In genomic region chr14:20681348-20682126, GRCh38 we compare ENCODE assay signal across 8 cellular contexts. TPM values are rescaled to one million over a fixed set of nuclear protein-coding genes. Genes with fewer than 3 reads are reported as not detected.
A peak's percentile ranks its signal among the peaks of the same experiment; 100 is the strongest.
DNase-seq lines count a peak whose midpoint lies in the region; ATAC-seq lines count a peak whose summit lies in the region.

No MANE protein-coding gene starts in this region.

- H3K4me3 ChIP-seq in HUES64 (ENCODE audit: low read length) (peak overlapping the region; percentile 78), subcutaneous abdominal adipose tissue (ENCODE audit: low read depth in 1 of 5, low read length in 5 of 5) (peak overlapping the region; percentile 83 to 96 (median 93))

- H3K36me3 ChIP-seq in HUES64 (ENCODE audit: insufficient read depth, low read length) = no peaks in the 10 kb centered on the region
- no peaks in the 10 kb centered on the region for H3K36me3 ChIP-seq in subcutaneous abdominal adipose tissue (ENCODE audit: control insufficient read depth in 5 of 5, insufficient read depth in 5 of 5, low read length in 5 of 5)

- H3K27me3 ChIP-seq in HUES64 (ENCODE audit: insufficient read depth, low read length) (peaks cover 2% of the 10 kb centered on the region; the same call in 1 of the 2 replicates), subcutaneous abdominal adipose tissue (ENCODE audit: control insufficient read depth in 5 of 5, insufficient read depth in 4 of 5, low read length in 5 of 5) (peaks cover 0 to under 1% (median 0%) of the 10 kb centered on the region in 5 donors)

- H3K9me3 ChIP-seq in HUES64 (ENCODE audit: insufficient read depth, low read depth, low read length) (no peaks in the 10 kb centered on the region), subcutaneous abdominal adipose tissue (ENCODE audit: control insufficient read depth in 5 of 5, low read length in 5 of 5) (no peaks in the 10 kb centered on the region)

- DNase-seq in AG08396 (ENCODE audit: low spot score) (peak; percentile 68), SIG-M5 (lab: John Stamatoyannopoulos, UW) (peak; percentile 18), activated gamma-delta T cell treated with Interleukin-2 at 50 U/mL for 16 hours (peak; percentile 82), germinal center (ENCODE audit: low spot score) (peak; percentile 49), non-pigmented ciliary epithelial cell (ENCODE audit: low read depth) (peak; percentile 68)

- 1% methylated on average over 25 of the region's 25 CpGs for WGBS in HUES64

- ATAC-seq in GM18907 (IDR thresholded peaks at IDR 0.05; ENCODE audit: unreplicated experiment) = peak; percentile 37

- H3K27ac ChIP-seq in HUES64 (ENCODE audit: low read depth, low read length) = peak overlapping the region; percentile 78
- peak overlapping the region; percentile 99 for H3K27ac ChIP-seq in subcutaneous abdominal adipose tissue (ENCODE audit: low read depth, low read length)

- H3K4me1 ChIP-seq in HUES64 (ENCODE audit: insufficient read depth, low read length) = peaks cover 8% of the 10 kb centered on the region; the same call in 1 of the 2 replicates
- H3K4me1 ChIP-seq in subcutaneous abdominal adipose tissue (ENCODE audit: control insufficient read depth in 5 of 5, insufficient read depth in 5 of 5, low read length in 5 of 5) = peaks cover 0 to 46% (median 35%) of the 10 kb centered on the region in 5 donors

- H3K9ac ChIP-seq in HUES64 (ENCODE audit: low read depth, low read length) (peak overlapping the region; percentile 74), subcutaneous abdominal adipose tissue (ENCODE audit: low read length in 5 of 5) (peak overlapping the region; percentile 73 to 100 (median 98))

RNA-seq across cellular contexts. Expression of gene RNASE4, which starts 2.8 kb away (rescaled TPM):
- polyA plus RNA-seq in HUES64 (2013, experiment 1 of 2) = 0.20 TPM
- polyA plus RNA-seq in HUES64 (2013, experiment 2 of 2) = 1.1 TPM

RNA-seq across cellular contexts. Expression of gene ANG, which starts 7.0 kb away (rescaled TPM):
- 1.1 TPM for polyA plus RNA-seq in HUES64 (2013, experiment 1 of 2)
- 1.5 TPM for polyA plus RNA-seq in HUES64 (2013, experiment 2 of 2)

RNA-seq across cellular contexts. Expression of gene OR6S1, which starts 40.0 kb away (rescaled TPM):
- polyA plus RNA-seq in HUES64 (2013, experiment 1 of 2) = not detected
- not detected for polyA plus RNA-seq in HUES64 (2013, experiment 2 of 2)

Comparison
In these comparisons a context has a peak if more than half of its experiments do, and no peak if none do; other contexts are left out.
1. Peak in every context shown above with its lines: DNase-seq, ATAC-seq, H3K4me3 ChIP-seq and H3K27ac ChIP-seq.
2. DNase-seq: peak in every context shown above with its lines; median percentile 82 in activated gamma-delta T cell treated with Interleukin-2 at 50 U/mL for 16 hours; 68 in AG08396; 68 in non-pigmented ciliary epithelial cell; 49 in germinal center; 18 in SIG-M5.